ENCODE assay signal across 13 cellular contexts in genomic region chr11:61417670-61418069, GRCh38. TPM values are rescaled to one million over a fixed set of nuclear protein-coding genes. Genes with fewer than 3 reads are reported as not detected.
A peak's percentile ranks its signal among the peaks of the same experiment; 100 is the strongest.
DNase-seq lines count a peak whose midpoint lies in the region; ATAC-seq and TF ChIP-seq lines count a peak whose summit lies in the region.
"Had no signal": no experiment of that assay in that cellular context is flagged by ENCODE, and none has a peak within 500 bp of the region (broad histone marks: within the 10 kb centered on the region; RNA-seq: fewer than 3 reads in every experiment).

No MANE protein-coding gene starts in this region.

- peaks cover 86% of the 10 kb centered on the region for H3K36me3 Mint-ChIP-seq in activated CD4-positive, alpha-beta T cell treated with anti-CD3 and anti-CD28 coated beads, Interleukin-2, amount 10 ng/mL, durations not matched to agents 24 days and 14 days (ENCODE audit: low read depth)

- H3K4me3 ChIP-seq in SK-N-MC (no peak overlapping the region), fibroblast of lung (replicated peaks in 1 of 4; ENCODE audit: control extremely low read depth in 1 of 4, insufficient read depth in 1 of 4, low read depth in 3 of 4, low read length in 4 of 4) (no peak overlapping the region), colonic mucosa (no peak overlapping the region)

- H3K4me1 ChIP-seq in fibroblast of lung (ENCODE audit: control insufficient read depth, extremely low read depth, insufficient read depth, low read length) (no peaks in the 10 kb centered on the region), colonic mucosa (no peaks in the 10 kb centered on the region)

- no peaks in the 10 kb centered on the region for H3K9me3 Mint-ChIP-seq in activated CD4-positive, alpha-beta T cell treated with anti-CD3 and anti-CD28 coated beads, Interleukin-2, amount 10 ng/mL, durations not matched to agents 24 days and 14 days
- H3K9me3 Mint-ChIP-seq: nephron; T-helper 1 cell treated with Interleukin-12 subunit alpha and Interleukin-12 subunit beta and Interleukin-4 antibody, amounts not matched to agents 30 μg/mL and 1 μg/mL, for 36 hours had no signal

- H3K27me3 ChIP-seq in fibroblast of lung (ENCODE audit: control insufficient read depth, insufficient read depth, low read length): no peaks in the 10 kb centered on the region
- H3K27me3 ChIP-seq in colonic mucosa: no peaks in the 10 kb centered on the region

- peaks cover 47% of the 10 kb centered on the region for H3K4me1 Mint-ChIP-seq in activated CD4-positive, alpha-beta T cell treated with anti-CD3 and anti-CD28 coated beads, Interleukin-2, amount 10 ng/mL, durations not matched to agents 24 days and 14 days
- H3K4me1 Mint-ChIP-seq: nephron had no signal

- peaks cover 17% of the 10 kb centered on the region for H3K79me2 ChIP-seq in fibroblast of lung (ENCODE audit: control insufficient read depth, insufficient read depth, low read length)

- H3K4me2 ChIP-seq in fibroblast of lung (ENCODE audit: extremely low read depth, insufficient read depth, low read length): no peak overlapping the region

- ATAC-seq in left colon: no peak

- no peaks in the 10 kb centered on the region for H4K20me1 ChIP-seq in fibroblast of lung (ENCODE audit: control insufficient read depth, extremely low read depth, insufficient read depth, low read length)

- intact Hi-C loops in activated CD4-positive, alpha-beta T cell treated with anti-CD3 and anti-CD28 coated beads, Interleukin-2, amount 10 ng/mL, durations not matched to agents 24 days and 14 days (cut with micrococcal nuclease): no loop called here
- intact Hi-C loops in colonic mucosa (cut with DNase I): no loop called here
- intact Hi-C loops in left colon (cut with DNase I, micrococcal nuclease): no loop called here

- no peak overlapping the region for H2AFZ ChIP-seq in fibroblast of lung (ENCODE audit: low read length)

- H3K27me3 Mint-ChIP-seq in activated CD4-positive, alpha-beta T cell treated with anti-CD3 and anti-CD28 coated beads, Interleukin-2, amount 10 ng/mL, durations not matched to agents 24 days and 14 days: no peaks in the 10 kb centered on the region

- no peak for DNase-seq in activated CD4-positive, alpha-beta T cell treated with anti-CD3 and anti-CD28 coated beads, Interleukin-2, amount 10 ng/mL, durations not matched to agents 24 days and 14 days
- DNase-seq in activated CD4-positive, alpha-beta T cell treated with anti-CD3 and anti-CD28 coated beads, Interleukin-2, amount 50 U/mL, for 4 hours: no peak
- DNase-seq in SK-N-MC (ENCODE audit: low read depth, low spot score) (no peak), fibroblast of lung (ENCODE audit: low read depth in 2 of 2) (peak in 1 of 2 donors; percentile 5), renal cortical epithelial cell (ENCODE audit: low read depth) (peak; percentile 48), colonic mucosa (no peak), left colon (no peak)
- no peak for DNase-seq in activated CD4-positive, CD25-positive, alpha-beta regulatory T cell (lab: John Stamatoyannopoulos, UW)
- DNase-seq: ACHN, cortex of kidney, NCI-H774 had no signal

- peaks cover 98% of the 10 kb centered on the region for H3K36me3 ChIP-seq in SK-N-MC (ENCODE audit: insufficient read depth, low read length)
- H3K36me3 ChIP-seq in fibroblast of lung (ENCODE audit: control insufficient read depth, insufficient read depth, low read length): peaks cover 34% of the 10 kb centered on the region
- peaks cover 46% of the 10 kb centered on the region for H3K36me3 ChIP-seq in colonic mucosa

- no peak overlapping the region for H3K4me3 Mint-ChIP-seq in activated CD4-positive, alpha-beta T cell treated with anti-CD3 and anti-CD28 coated beads, Interleukin-2, amount 10 ng/mL, durations not matched to agents 24 days and 14 days
- H3K4me3 Mint-ChIP-seq: nephron; T-helper 1 cell treated with Interleukin-12 subunit alpha and Interleukin-12 subunit beta and Interleukin-4 antibody, amounts not matched to agents 30 μg/mL and 1 μg/mL, for 36 hours had no signal

- no peak for TF ChIP-seq CTCF in fibroblast of lung (conservative IDR thresholded peaks at IDR 0.05 in 1 of 2, IDR thresholded peaks at IDR 0.05 in 1 of 2; ENCODE audit: low read depth in 1 of 2, low read length in 2 of 2)
- no peak for TF ChIP-seq CTCF in colonic mucosa (IDR thresholded peaks at IDR 0.05)

- H3K9ac ChIP-seq in SK-N-MC (ENCODE audit: insufficient read length): no peak overlapping the region
- no peak overlapping the region for H3K9ac ChIP-seq in fibroblast of lung (ENCODE audit: insufficient read depth, low read length)
- no peak overlapping the region for H3K9ac ChIP-seq in colonic mucosa (ENCODE audit: low read depth in 2 of 2, low read length in 2 of 2)

- H3K27ac Mint-ChIP-seq in activated CD4-positive, alpha-beta T cell treated with anti-CD3 and anti-CD28 coated beads, Interleukin-2, amount 10 ng/mL, durations not matched to agents 24 days and 14 days: peak overlapping the region; percentile 30
- H3K27ac Mint-ChIP-seq: nephron; T-helper 1 cell treated with Interleukin-12 subunit alpha and Interleukin-12 subunit beta and Interleukin-4 antibody, amounts not matched to agents 30 μg/mL and 1 μg/mL, for 36 hours had no signal

- no peaks in the 10 kb centered on the region for H3K9me3 ChIP-seq in SK-N-MC (ENCODE audit: low read depth, low read length)
- no peaks in the 10 kb centered on the region for H3K9me3 ChIP-seq in fibroblast of lung (ENCODE audit: control insufficient read depth, insufficient read depth, low read depth, low read length)
- H3K9me3 ChIP-seq in colonic mucosa: no peaks in the 10 kb centered on the region

- H3K27ac ChIP-seq in SK-N-MC: peak overlapping the region; percentile 10; the same call in 1 of the 2 replicates
- H3K27ac ChIP-seq in fibroblast of lung (ENCODE audit: insufficient read depth, low read length): peak overlapping the region; percentile 28
- no peak overlapping the region for H3K27ac ChIP-seq in colonic mucosa

RNA-seq across cellular contexts. Expression of gene CPSF7, which starts 12.1 kb away (rescaled TPM):
- 140 and 143 TPM in 2 replicates for total RNA-seq in activated CD4-positive, alpha-beta T cell treated with anti-CD3 and anti-CD28 coated beads, Interleukin-2, amount 10 ng/mL, durations not matched to agents 24 days and 14 days
- total RNA-seq in fibroblast of lung (14.4 and 18.0 TPM in 2 replicates), renal cortical epithelial cell (10.9 and 27.7 TPM in 2 replicates), colonic mucosa (10 to 100 TPM; 56.2 to 65.8 TPM), left colon (10 to 100 TPM; 58.1 to 59.0 TPM)
- polyA plus RNA-seq in fibroblast of lung: 38.1 and 53.6 TPM in 2 replicates
- polyA plus RNA-seq in fibroblast of lung (2012): 39.6 and 42.7 TPM in 2 replicates
- polyA minus RNA-seq in fibroblast of lung (ENCODE audit: low replicate concordance): 94.4 and 116 TPM in 2 replicates

RNA-seq across cellular contexts. Expression of gene SDHAF2, which starts 12.3 kb away (rescaled TPM):
- 46.0 and 46.1 TPM in 2 replicates for total RNA-seq in activated CD4-positive, alpha-beta T cell treated with anti-CD3 and anti-CD28 coated beads, Interleukin-2, amount 10 ng/mL, durations not matched to agents 24 days and 14 days
- total RNA-seq in fibroblast of lung (34.4 and 61.8 TPM in 2 replicates), renal cortical epithelial cell (35.0 and 58.5 TPM in 2 replicates), colonic mucosa (10 to 100 TPM; 38.3 to 38.5 TPM), left colon (10 to 100 TPM; 33.4 to 39.2 TPM)
- polyA plus RNA-seq in fibroblast of lung: 65.3 and 68.8 TPM in 2 replicates
- 40.2 and 47.8 TPM in 2 replicates for polyA plus RNA-seq in fibroblast of lung (2012)
- 115 and 120 TPM in 2 replicates for polyA minus RNA-seq in fibroblast of lung (ENCODE audit: low replicate concordance)

RNA-seq across cellular contexts. Expression of gene TMEM216, which starts 25.3 kb away (rescaled TPM):
- 17.0 and 18.3 TPM in 2 replicates for total RNA-seq in activated CD4-positive, alpha-beta T cell treated with anti-CD3 and anti-CD28 coated beads, Interleukin-2, amount 10 ng/mL, durations not matched to agents 24 days and 14 days
- total RNA-seq in fibroblast of lung (10.4 and 12.3 TPM in 2 replicates), renal cortical epithelial cell (10.9 and 12.0 TPM in 2 replicates), colonic mucosa (10 to 100 TPM in 1 of 2 donors, 1 to 10 TPM in 1; 9.0 to 10.3 TPM), left colon (1 to 10 TPM; 7.9 to 8.5 TPM)
- 14.1 and 18.4 TPM in 2 replicates for polyA plus RNA-seq in fibroblast of lung
- 7.1 and 8.2 TPM in 2 replicates for polyA plus RNA-seq in fibroblast of lung (2012)
- 7.7 and 8.8 TPM in 2 replicates for polyA minus RNA-seq in fibroblast of lung (ENCODE audit: low replicate concordance)

RNA-seq across cellular contexts. Expression of gene TMEM138, which starts 55.5 kb away (rescaled TPM):
- total RNA-seq in activated CD4-positive, alpha-beta T cell treated with anti-CD3 and anti-CD28 coated beads, Interleukin-2, amount 10 ng/mL, durations not matched to agents 24 days and 14 days: 65.2 and 69.9 TPM in 2 replicates
- total RNA-seq in fibroblast of lung: 20.0 and 30.2 TPM in 2 replicates
- 78.0 and 95.9 TPM in 2 replicates for polyA plus RNA-seq in fibroblast of lung
- polyA plus RNA-seq in fibroblast of lung (2012): 57.7 and 65.3 TPM in 2 replicates
- 64.3 and 99.7 TPM in 2 replicates for polyA minus RNA-seq in fibroblast of lung (ENCODE audit: low replicate concordance)
- total RNA-seq in renal cortical epithelial cell: 12.3 and 22.9 TPM in 2 replicates
- total RNA-seq in colonic mucosa: 10 to 100 TPM; 27.4 to 37.7 TPM
- total RNA-seq in left colon: 10 to 100 TPM; 33.9 to 40.5 TPM

RNA-seq across cellular contexts. Expression of gene CYB561A3, which starts 56.0 kb away (rescaled TPM):
- 34.9 and 35.1 TPM in 2 replicates for total RNA-seq in activated CD4-positive, alpha-beta T cell treated with anti-CD3 and anti-CD28 coated beads, Interleukin-2, amount 10 ng/mL, durations not matched to agents 24 days and 14 days
- total RNA-seq in fibroblast of lung (39.3 and 65.1 TPM in 2 replicates), renal cortical epithelial cell (20.1 and 47.0 TPM in 2 replicates), colonic mucosa (10 to 100 TPM; 64.2 to 88.5 TPM), left colon (10 to 100 TPM; 80.6 to 80.8 TPM)
- 43.9 and 48.3 TPM in 2 replicates for polyA plus RNA-seq in fibroblast of lung
- 41.8 and 42.0 TPM in 2 replicates for polyA plus RNA-seq in fibroblast of lung (2012)
- polyA minus RNA-seq in fibroblast of lung (ENCODE audit: low replicate concordance): 215 and 274 TPM in 2 replicates
